ENCODE assay signal across 21 cellular contexts in genomic region chr13:39405107-39405506, GRCh38.
"Had no signal": no experiment of that assay in that cellular context is flagged by ENCODE, and none has a peak within 500 bp of the region (broad histone marks: within the 10 kb centered on the region; RNA-seq: fewer than 3 reads in every experiment).

No MANE protein-coding gene starts in this region.

- H3K36me3 Mint-ChIP-seq: activated naive CD4-positive, alpha-beta T cell treated with anti-CD3 and anti-CD28 coated beads, Interleukin-2, amount 50 U/mL, for 72 hours; immature natural killer cell; memory B cell; natural killer cell; WTC11 had no signal

- H3K27ac ChIP-seq: adrenal gland, gastrocnemius medialis, tibial nerve, vagina had no signal

- DNase-seq: activated CD4-positive, alpha-beta T cell treated with anti-CD3 and anti-CD28 coated beads for 36 hours; activated CD4-positive, alpha-beta T cell treated with anti-CD3 and anti-CD28 coated beads, Interleukin-2, amount 50 U/mL, for 48 hours; activated gamma-delta T cell treated with Interleukin-2 at 50 U/mL for 16 hours; adrenal gland; effector CD8-positive, alpha-beta T cell; gastrocnemius medialis; heart right ventricle; immature natural killer cell; natural killer cell; occipital lobe; stimulated activated CD4-positive, alpha-beta T cell treated with anti-CD3 and anti-CD28 coated beads, Interleukin-2, amount 100 ng/mL, for 24 hours; stimulated activated naive CD8-positive, alpha-beta T cell treated with anti-CD3 and anti-CD28 coated beads, Interleukin-15, Interleukin-2, amounts not matched to agents 100 U/mL and 50 U/mL, for 24 hours; substantia nigra had no signal

- H3K4me1 Mint-ChIP-seq: activated CD4-positive, alpha-beta T cell treated with anti-CD3 and anti-CD28 coated beads for 36 hours; immature natural killer cell; memory B cell; natural killer cell had no signal

- H3K27me3 ChIP-seq: adrenal gland, gastrocnemius medialis, heart right ventricle, tibial nerve, vagina had no signal

- ATAC-seq: activated CD4-positive, alpha-beta T cell treated with anti-CD3 and anti-CD28 coated beads for 36 hours; activated naive CD4-positive, alpha-beta T cell treated with anti-CD3 and anti-CD28 coated beads, Interleukin-2, amount 50 U/mL, for 72 hours; gastrocnemius medialis; heart right ventricle; natural killer cell; stimulated activated naive CD8-positive, alpha-beta T cell treated with anti-CD3 and anti-CD28 coated beads, Interleukin-15, Interleukin-2, amounts not matched to agents 100 U/mL and 50 U/mL, for 24 hours; WTC11 had no signal

- H3K9me3 Mint-ChIP-seq: dendritic cell treated with granulocyte-macrophage colony-stimulating factor and Interleukin-4, amounts not matched to agents 40 ng/mL and 50 ng/mL, for 4 days; T-helper 2 cell treated with Interferon-gamma antibody and Interleukin-4, amounts not matched to agents 5 μg/mL and 100 μg/mL, for 36 hours; WTC11 had no signal

- H3K36me3 ChIP-seq: adrenal gland, gastrocnemius medialis, heart right ventricle, tibial nerve, vagina had no signal

- H3K9me3 ChIP-seq: adrenal gland, gastrocnemius medialis, tibial nerve, vagina had no signal

- H3K27ac Mint-ChIP-seq: activated CD4-positive, alpha-beta T cell treated with anti-CD3 and anti-CD28 coated beads for 36 hours; activated naive CD4-positive, alpha-beta T cell treated with anti-CD3 and anti-CD28 coated beads, Interleukin-2, amount 50 U/mL, for 72 hours; dendritic cell treated with granulocyte-macrophage colony-stimulating factor and Interleukin-4, amounts not matched to agents 40 ng/mL and 50 ng/mL, for 4 days; immature natural killer cell; memory B cell; natural killer cell; progenitor cell of endocrine pancreas; T-helper 2 cell treated with Interferon-gamma antibody and Interleukin-4, amounts not matched to agents 5 μg/mL and 100 μg/mL, for 36 hours; WTC11 had no signal

- H3K27me3 Mint-ChIP-seq: dendritic cell treated with granulocyte-macrophage colony-stimulating factor and Interleukin-4, amounts not matched to agents 40 ng/mL and 50 ng/mL, for 4 days; memory B cell; progenitor cell of endocrine pancreas had no signal

- H3K4me3 ChIP-seq: adrenal gland, gastrocnemius medialis, heart right ventricle, tibial nerve, vagina had no signal

- H3K4me3 Mint-ChIP-seq: activated CD4-positive, alpha-beta T cell treated with anti-CD3 and anti-CD28 coated beads for 36 hours; dendritic cell treated with granulocyte-macrophage colony-stimulating factor and Interleukin-4, amounts not matched to agents 40 ng/mL and 50 ng/mL, for 4 days; immature natural killer cell; memory B cell; natural killer cell; T-helper 2 cell treated with Interferon-gamma antibody and Interleukin-4, amounts not matched to agents 5 μg/mL and 100 μg/mL, for 36 hours; WTC11 had no signal
